In genomic region chr6:46734867-46735719, GRCh38 we compare ENCODE assay signal across 8 cellular contexts.
DNase-seq lines count a peak whose midpoint lies in the region; ATAC-seq and TF ChIP-seq lines count a peak whose summit lies in the region.

TSS of gene PLA2G7 (minus strand) at chr6:46735375. CDS start at chr6:46722891, 12,484 bp downstream.

- DNase-seq in AG08396 (ENCODE audit: low spot score) (peak; percentile 17), LNCaP clone FGC (ENCODE audit: low read depth) (no peak), left kidney (ENCODE audit: low read depth, low spot score) (peak; percentile 82), dedifferentiated amniotic fluid mesenchymal stem cell (ENCODE audit: extremely low spot score) (no peak), NCI-H2171 treated with DMSO at 0.1 percent for 48 hours (lab: John Stamatoyannopoulos, UW) (no peak), 8988T (no peak)
- no peak for DNase-seq in central memory CD8-positive, alpha-beta T cell (ENCODE audit: low spot score in 2 of 2)
- no peak for DNase-seq in stimulated activated naive CD8-positive, alpha-beta T cell treated with anti-CD3 and anti-CD28 coated beads, Interleukin-15, Interleukin-2, amounts not matched to agents 100 U/mL and 50 U/mL, for 24 hours

- H3K4me3 Mint-ChIP-seq in central memory CD8-positive, alpha-beta T cell: peak within 1 kb of the TSS; percentile 37

- TF ChIP-seq CTCF in LNCaP clone FGC (IDR thresholded peaks at IDR 0.05; ENCODE audit: control insufficient read depth, extremely low read depth, insufficient read depth): no peak

- H3K27me3 Mint-ChIP-seq in central memory CD8-positive, alpha-beta T cell: peaks cover 78% of the 10 kb centered on the region

- H3K4me1 Mint-ChIP-seq in central memory CD8-positive, alpha-beta T cell: peaks cover 8% of the 10 kb centered on the region

- H3K27ac Mint-ChIP-seq in central memory CD8-positive, alpha-beta T cell (ENCODE audit: low read depth): no peak within 1 kb of the TSS

- peaks cover 2% of the 10 kb centered on the region for H3K36me3 Mint-ChIP-seq in central memory CD8-positive, alpha-beta T cell (ENCODE audit: insufficient read depth)

- no peak for ATAC-seq in central memory CD8-positive, alpha-beta T cell (replicated peaks; ENCODE audit: extremely low read depth, poor library complexity, severe bottlenecking)
- ATAC-seq in stimulated activated naive CD8-positive, alpha-beta T cell treated with anti-CD3 and anti-CD28 coated beads, Interleukin-15, Interleukin-2, amounts not matched to agents 100 U/mL and 50 U/mL, for 24 hours: peak; percentile 32

- no peaks in the 10 kb centered on the region for H3K9me3 Mint-ChIP-seq in central memory CD8-positive, alpha-beta T cell

- H3K4me3 ChIP-seq in LNCaP clone FGC (ENCODE audit: low read depth, low read length): peak within 1 kb of the TSS; percentile 55

Comparison
In these comparisons a context has a peak if more than half of its experiments do, and no peak if none do; other contexts are left out.
1. DNase-seq: peak in AG08396 (single experiment) and left kidney (single experiment); none in LNCaP clone FGC (single experiment), central memory CD8-positive, alpha-beta T cell (0 of 2), stimulated activated naive CD8-positive, alpha-beta T cell treated with anti-CD3 and anti-CD28 coated beads, Interleukin-15, Interleukin-2, amounts not matched to agents 100 U/mL and 50 U/mL, for 24 hours (single experiment), dedifferentiated amniotic fluid mesenchymal stem cell (single experiment), NCI-H2171 treated with DMSO at 0.1 percent for 48 hours (single experiment) and 8988T (single experiment).